In genomic region chr15:82129769-82130168, GRCh38 we compare ENCODE assay signal across 13 cellular contexts.
DNase-seq lines count a peak whose midpoint lies in the region; ATAC-seq and TF ChIP-seq lines count a peak whose summit lies in the region.
"Had no signal": no experiment of that assay in that cellular context is flagged by ENCODE, and none has a peak within 500 bp of the region (broad histone marks: within the 10 kb centered on the region; RNA-seq: fewer than 3 reads in every experiment).

No MANE protein-coding gene starts in this region.

- H3K9me2 ChIP-seq in GM23248 (ENCODE audit: insufficient read depth) (no peaks in the 10 kb centered on the region), SK-N-SH (no peaks in the 10 kb centered on the region), MM.1S (replicated peaks; ENCODE audit: insufficient read depth, low read length) (no peaks in the 10 kb centered on the region)

- no peaks in the 10 kb centered on the region for H3K79me2 ChIP-seq in GM23248 (ENCODE audit: insufficient read depth)
- no peaks in the 10 kb centered on the region; the same call in 1 of the 2 replicates for H3K79me2 ChIP-seq in SK-N-SH (ENCODE audit: insufficient read depth)
- no peaks in the 10 kb centered on the region for H3K79me2 ChIP-seq in MM.1S (ENCODE audit: low read length)

- H3K27me3 ChIP-seq in GM23248 (replicated peaks; ENCODE audit: insufficient read depth) (no peaks in the 10 kb centered on the region), SK-N-SH (ENCODE audit: insufficient read depth) (no peaks in the 10 kb centered on the region), MM.1S (replicated peaks; ENCODE audit: insufficient read depth, low read length) (no peaks in the 10 kb centered on the region)
- H3K27me3 ChIP-seq: stomach had no signal

- in situ Hi-C loops in GM23248 (cut with MboI) = no loop called here

- H3K36me3 ChIP-seq in GM23248 (ENCODE audit: low read depth) = no peaks in the 10 kb centered on the region
- H3K36me3 ChIP-seq in SK-N-SH (replicated peaks in 1 of 2; ENCODE audit: control insufficient read depth in 1 of 2, insufficient read depth in 2 of 2, low read length in 1 of 2) = peaks cover 2 to 11% of the 10 kb centered on the region in 2 experiments
- no peaks in the 10 kb centered on the region for H3K36me3 ChIP-seq in MM.1S (replicated peaks; ENCODE audit: insufficient read depth, low read length)

- H2AFZ ChIP-seq in GM23248 (no peak overlapping the region), SK-N-SH (ENCODE audit: low read depth) (no peak overlapping the region), MM.1S (ENCODE audit: low read length) (no peak overlapping the region)

- H4K20me1 ChIP-seq in GM23248 (ENCODE audit: insufficient read depth) = no peaks in the 10 kb centered on the region
- H4K20me1 ChIP-seq in SK-N-SH (ENCODE audit: insufficient read depth) = no peaks in the 10 kb centered on the region
- no peaks in the 10 kb centered on the region for H4K20me1 ChIP-seq in MM.1S (ENCODE audit: insufficient read depth, low read length)

- H3K9me3 ChIP-seq in GM23248 (ENCODE audit: low read depth) (no peaks in the 10 kb centered on the region), SK-N-SH (no peaks in the 10 kb centered on the region), MM.1S (replicated peaks; ENCODE audit: insufficient read depth, low read length) (no peaks in the 10 kb centered on the region)
- H3K9me3 ChIP-seq: stomach had no signal

- peak overlapping the region; percentile 55 for H3K9ac ChIP-seq in GM23248
- H3K9ac ChIP-seq in SK-N-SH = peak overlapping the region; percentile 49; the same call in 1 of the 2 replicates
- no peak overlapping the region for H3K9ac ChIP-seq in MM.1S (ENCODE audit: low read length)
- H3K9ac ChIP-seq: KMS-11 had no signal

- DNase-seq in GM23248 = peak; percentile 93
- no peak for DNase-seq in SK-N-SH
- peak; percentile 83 to 84 for DNase-seq in foreskin fibroblast
- DNase-seq in stromal cell of bone marrow (ENCODE audit: low read depth) = peak; percentile 89
- DNase-seq in NCI-H2227 treated with DMSO at 0.1 percent for 48 hours (lab: John Stamatoyannopoulos, UW) = no peak
- no peak for DNase-seq in MM.1S
- DNase-seq: activated CD4-positive, alpha-beta T cell treated with anti-CD3 and anti-CD28 coated beads, Interleukin-2, amount 10 ng/mL, durations not matched to agents 7 days and 5 days; activated gamma-delta T cell treated with Interleukin-2 at 50 U/mL for 16 hours; DMS79; NCI-H345; stomach had no signal

- TF ChIP-seq EP300 in SK-N-SH (IDR thresholded peaks at IDR 0.05; ENCODE audit: borderline replicate concordance in 1 of 2, low read depth in 1 of 2, low read length in 1 of 2) = peak; percentile 54 to 70; a peak in 3 of 4 replicates

- 0 to 3% methylated on average over 5 of the region's 5 CpGs for WGBS in GM23248 (ENCODE audit: low coverage in 1 of 2, low lambda C conversion rate in 2 of 2, missing lambda C conversion rate in 2 of 2), 2 experiments
- 4% methylated on average over 5 of the region's 5 CpGs for WGBS in SK-N-SH (ENCODE audit: low lambda C conversion rate)

- H3K4me3 ChIP-seq in GM23248 (0 out of 2 replicates have a peak overlapping the region, but pooled peaks have one; percentile 12), SK-N-SH (ENCODE audit: low read depth in 2 of 2, low read length in 1 of 2) (no peak overlapping the region), foreskin fibroblast (ENCODE audit: low read depth in 1 of 2, low read length in 2 of 2) (peak overlapping the region in 1 of 2 donors; percentile 9), MM.1S (ENCODE audit: low read length) (no peak overlapping the region)
- H3K4me3 ChIP-seq: stomach had no signal

- peak overlapping the region; percentile 53 for H3K4me2 ChIP-seq in GM23248 (ENCODE audit: unreplicated experiment)
- peak overlapping the region; percentile 69 for H3K4me2 ChIP-seq in SK-N-SH
- no peak overlapping the region for H3K4me2 ChIP-seq in MM.1S (ENCODE audit: low read depth, low read length)
- H3K4me2 ChIP-seq: KMS-11 had no signal

- H3K27ac ChIP-seq in GM23248 = peak overlapping the region; percentile 88
- peak overlapping the region; percentile 92 to 94 for H3K27ac ChIP-seq in SK-N-SH (ENCODE audit: low read depth in 2 of 2, low read length in 1 of 2)
- H3K27ac ChIP-seq in MM.1S (ENCODE audit: low read length) = no peak overlapping the region
- H3K27ac ChIP-seq: KMS-11, stomach had no signal

- no peak for TF ChIP-seq CTCF in SK-N-SH (IDR thresholded peaks at IDR 0.05)
- no peak for TF ChIP-seq CTCF in foreskin fibroblast (IDR thresholded peaks at IDR 0.05; ENCODE audit: low read depth, low read length)
- TF ChIP-seq CTCF in MM.1S (IDR thresholded peaks at IDR 0.05; ENCODE audit: low read length) = no peak

- peaks cover 58% of the 10 kb centered on the region for H3K4me1 ChIP-seq in GM23248 (ENCODE audit: insufficient read depth)
- peaks cover 26 to 36% of the 10 kb centered on the region in 2 experiments for H3K4me1 ChIP-seq in SK-N-SH (ENCODE audit: control insufficient read depth in 1 of 2, insufficient read depth in 2 of 2, low read depth in 1 of 2, low read length in 1 of 2)
- no peaks in the 10 kb centered on the region for H3K4me1 ChIP-seq in MM.1S (ENCODE audit: low read length)
- H3K4me1 ChIP-seq: stomach had no signal

- CTCF ChIA-PET in SK-N-SH (lab: Yijun Ruan, JAX) = interaction anchor here (3.2 kb wide), 1 partner anchor 11 kb away, joined by 15 read pairs; no protein-coding TSS in a partner anchor

- TF ChIP-seq RAD21 in SK-N-SH (IDR thresholded peaks at IDR 0.05; ENCODE audit: low read length) = no peak

- peaks cover 55% of the 10 kb centered on the region for H3F3A ChIP-seq in GM23248 (ENCODE audit: insufficient read depth)
- H3F3A ChIP-seq in SK-N-SH (replicated peaks; ENCODE audit: insufficient read depth) = peaks cover 42% of the 10 kb centered on the region
- H3F3A ChIP-seq in MM.1S (ENCODE audit: insufficient read depth, low read length) = no peaks in the 10 kb centered on the region

- no peak for ATAC-seq in GM21526 (IDR thresholded peaks at IDR 0.05; ENCODE audit: low FRiP score, unreplicated experiment)

- POLR2A ChIA-PET in SK-N-SH (lab: Yijun Ruan, JAX) = no interaction called here

TF ChIP-seq in SK-N-SH, 30 proteins besides CTCF, POLR2A, EP300 and RAD21:
- TF ChIP-seq EZH2phosphoT487 (IDR thresholded peaks at IDR 0.05; ENCODE audit: borderline replicate concordance, low read depth) (no peak), MXI1 (IDR thresholded peaks at IDR 0.05; ENCODE audit: low read depth, low read length) (0 out of 2 replicates have a peak, but pooled peaks have one; percentile 52), MEF2A (IDR thresholded peaks at IDR 0.05; ENCODE audit: borderline replicate concordance, low read depth) (peak; percentile 39; the same call in 1 of the 2 replicates), GATA2 (CRISPR knock-in tag; IDR thresholded peaks at IDR 0.05) (no peak), TCF12 (IDR thresholded peaks at IDR 0.05) (peak; percentile 88), SIN3A (IDR thresholded peaks at IDR 0.05; ENCODE audit: borderline replicate concordance, low read depth, low read length) (0 out of 2 replicates have a peak, but pooled peaks have one; percentile 51), RCOR1 (IDR thresholded peaks at IDR 0.05; ENCODE audit: low read length) (no peak), FOSL2 (IDR thresholded peaks at IDR 0.05; ENCODE audit: borderline replicate concordance, low read depth) (peak; percentile 75; the same call in 1 of the 2 replicates), NFIC (IDR thresholded peaks at IDR 0.05; ENCODE audit: borderline replicate concordance) (peak; percentile 39; the same call in 1 of the 2 replicates), RXRA (IDR thresholded peaks at IDR 0.05; ENCODE audit: borderline replicate concordance, low read depth) (peak; percentile 90), JUND (IDR thresholded peaks at IDR 0.05) (peak; percentile 69), PBX3 (IDR thresholded peaks at IDR 0.05) (peak; percentile 87), SMC3 (IDR thresholded peaks at IDR 0.05; ENCODE audit: low read depth, low read length) (0 out of 2 replicates have a peak, but pooled peaks have one; percentile 5), TEAD4 (IDR thresholded peaks at IDR 0.05; ENCODE audit: borderline replicate concordance, insufficient read depth) (peak; percentile 75), POLR2AphosphoS5 (IDR thresholded peaks at IDR 0.05; ENCODE audit: low read depth, low read length) (peak; percentile 54), NRF1 (IDR thresholded peaks at IDR 0.05; ENCODE audit: low read depth, low read length) (no peak), RFX5 (IDR thresholded peaks at IDR 0.05; ENCODE audit: low read length) (no peak)
TF ChIP-seq in SK-N-SH: peak in this region for 12.

Comparison
In these comparisons a context has a peak if more than half of its experiments do, and no peak if none do; other contexts are left out.
1. DNase-seq: peak in GM23248 (single experiment), foreskin fibroblast (2 of 2) and stromal cell of bone marrow (single experiment); none in SK-N-SH (single experiment), NCI-H2227 treated with DMSO at 0.1 percent for 48 hours (single experiment) and MM.1S (single experiment).